16 cellular contexts compared by ENCODE assay signal in the genomic region with DNA sequence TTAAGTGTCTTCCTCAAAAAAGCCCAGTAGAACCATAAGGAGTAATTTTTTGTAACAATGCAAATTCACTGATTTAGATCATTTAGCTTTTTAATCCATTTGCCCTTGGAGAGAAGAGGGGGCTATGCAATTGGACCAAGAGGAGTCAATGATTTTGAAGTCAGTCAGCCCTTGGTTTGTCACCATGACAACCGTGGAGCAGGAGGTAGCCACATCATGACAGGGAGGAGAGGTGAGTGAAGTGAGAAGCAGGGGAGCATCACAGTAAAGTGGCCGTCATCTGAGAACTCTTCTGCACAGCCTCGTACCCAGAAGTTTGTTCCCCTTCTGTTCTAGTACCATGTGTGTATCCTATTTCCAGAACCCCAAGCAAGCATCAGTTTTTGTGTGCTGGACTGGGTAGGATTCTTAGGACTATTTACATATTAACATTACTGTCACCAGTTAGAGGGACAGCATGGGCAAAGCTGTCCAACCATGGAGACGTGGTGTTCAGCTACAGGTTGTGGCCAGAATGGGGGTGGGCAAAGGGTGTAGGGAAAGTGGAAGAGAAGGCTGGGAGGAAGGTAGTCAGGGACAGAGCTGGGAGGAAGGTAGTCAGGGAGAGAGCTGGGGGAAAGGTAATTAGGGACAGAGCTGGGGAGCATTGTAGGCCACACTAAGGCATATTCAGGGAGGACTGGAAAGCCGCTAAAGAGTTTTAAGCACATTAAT. TPM values are rescaled to one million over a fixed set of nuclear protein-coding genes. Genes with fewer than 3 reads are reported as not detected.
DNase-seq lines count a peak whose midpoint lies in the region; ATAC-seq and TF ChIP-seq lines count a peak whose summit lies in the region.
"Had no signal": no experiment of that assay in that cellular context is flagged by ENCODE, and none has a peak within 500 bp of the region (broad histone marks: within the 10 kb centered on the region; RNA-seq: fewer than 3 reads in every experiment).

No MANE protein-coding gene starts in this region.

- no peak overlapping the region for H3K23ac ChIP-seq in IMR-90 (ENCODE audit: low read depth, low read length)

- BruUV-seq in IMR-90 (replicated peaks; lab: Mats Ljungman, UMichigan) = no TSS peak

- H3K4me1 ChIP-seq in CD4-positive, CD25-positive, alpha-beta regulatory T cell (ENCODE audit: control insufficient read depth, insufficient read depth, low read length, poor library complexity, severe bottlenecking) = peaks cover 32% of the 10 kb centered on the region
- H3K4me1 ChIP-seq in IMR-90 (ENCODE audit: control insufficient read depth, insufficient read depth, low read length) (peaks cover 6% of the 10 kb centered on the region), colonic mucosa (no peaks in the 10 kb centered on the region), body of pancreas (peaks cover 21% of the 10 kb centered on the region)

- no peak for TF ChIP-seq RAD21 in IMR-90 (IDR thresholded peaks at IDR 0.05; ENCODE audit: low read length)

- POLR2A ChIA-PET in IMR-90 (lab: Charles Lee; ENCODE audit: unreplicated experiment) = no interaction called here
- POLR2A ChIA-PET in naive thymus-derived CD8-positive, alpha-beta T cell (lab: Charles Lee) = no interaction called here

- CTCF ChIA-PET in IMR-90 (lab: Yijun Ruan, JAX) = no interaction called here

- no peak overlapping the region for H3K14ac ChIP-seq in IMR-90 (replicated peaks; ENCODE audit: low read depth, low read length)

- no peak overlapping the region for H3K27ac ChIP-seq in CD4-positive, CD25-positive, alpha-beta regulatory T cell (ENCODE audit: insufficient read depth, low read length, poor library complexity, severe bottlenecking)
- H3K27ac ChIP-seq in IMR-90 (ENCODE audit: insufficient read depth, low read length) = no peak overlapping the region
- H3K27ac ChIP-seq in colonic mucosa = no peak overlapping the region
- no peak overlapping the region for H3K27ac ChIP-seq in body of pancreas
- H3K27ac ChIP-seq: gastroesophageal sphincter had no signal

- in situ Hi-C loops in IMR-90 (cut with MboI; ENCODE audit: low sequenced_read_pairs) = no loop called here

- no peaks in the 10 kb centered on the region for H3K9me3 ChIP-seq in CD4-positive, CD25-positive, alpha-beta regulatory T cell (ENCODE audit: control insufficient read depth in 2 of 2, low read length in 2 of 2)
- H3K9me3 ChIP-seq in IMR-90 (ENCODE audit: control insufficient read depth, insufficient read depth, low read length) = no peaks in the 10 kb centered on the region
- H3K9me3 ChIP-seq in colonic mucosa = no peaks in the 10 kb centered on the region
- H3K9me3 ChIP-seq in body of pancreas = no peaks in the 10 kb centered on the region
- H3K9me3 ChIP-seq: gastroesophageal sphincter had no signal

- TF ChIP-seq CTCF in IMR-90 (conservative IDR thresholded peaks at IDR 0.05; ENCODE audit: low read depth, low read length) = no peak
- no peak for TF ChIP-seq CTCF in brain (conservative IDR thresholded peaks at IDR 0.05)
- TF ChIP-seq CTCF in colonic mucosa (IDR thresholded peaks at IDR 0.05) = no peak
- TF ChIP-seq CTCF in body of pancreas (IDR thresholded peaks at IDR 0.05) = no peak

- no peak for DNase-seq in CD4-positive, CD25-positive, alpha-beta regulatory T cell
- no peak for DNase-seq in IMR-90
- peak in 2 of 10 donors; percentile 16 to 24 for DNase-seq in naive thymus-derived CD8-positive, alpha-beta T cell
- DNase-seq in colonic mucosa = no peak
- DNase-seq in body of pancreas = no peak
- DNase-seq in NCI-H128 (lab: John Stamatoyannopoulos, UW; ENCODE audit: unreplicated experiment) = no peak
- DNase-seq: DND-41; NCI-H345; PC-3; stimulated activated CD4-positive, alpha-beta T cell treated with anti-CD3 and anti-CD28 coated beads, Interleukin-4, amount 100 ng/mL, for 4 hours; SW 1271 had no signal

- H3K27ac Mint-ChIP-seq in CD4-positive, CD25-positive, alpha-beta regulatory T cell = peak overlapping the region; percentile 22 to 83 (median 78)
- peak overlapping the region in 3 of 5 experiments; percentile 57 to 73 (median 64) for H3K27ac Mint-ChIP-seq in brain
- H3K27ac Mint-ChIP-seq in naive thymus-derived CD8-positive, alpha-beta T cell = peak overlapping the region in 8 of 10 donors; percentile 40 to 86 (median 68)
- H3K27ac Mint-ChIP-seq: B cell; stimulated activated memory B cell treated with anti-CD40 and anti-IgM and Interleukin-4, amounts not matched to agents 10 μg/mL and 1 μg/mL and 100 μg/mL, for 72 hours had no signal

- no peak overlapping the region for H4K8ac ChIP-seq in IMR-90 (ENCODE audit: low read depth in 2 of 2, low read length in 2 of 2)

- H3K4me3 ChIP-seq in CD4-positive, CD25-positive, alpha-beta regulatory T cell (ENCODE audit: low read depth, low read length) = no peak overlapping the region
- H3K4me3 ChIP-seq in IMR-90 (ENCODE audit: insufficient read depth, low read depth, low read length) = no peak overlapping the region
- no peak overlapping the region for H3K4me3 ChIP-seq in colonic mucosa
- no peak overlapping the region for H3K4me3 ChIP-seq in body of pancreas
- H3K4me3 ChIP-seq: gastroesophageal sphincter had no signal

- no peaks in the 10 kb centered on the region for H3K9me3 Mint-ChIP-seq in CD4-positive, CD25-positive, alpha-beta regulatory T cell
- peaks cover 0 to 11% (median 0%) of the 10 kb centered on the region in 5 experiments for H3K9me3 Mint-ChIP-seq in brain
- no peaks in the 10 kb centered on the region for H3K9me3 Mint-ChIP-seq in naive thymus-derived CD8-positive, alpha-beta T cell
- H3K9me3 Mint-ChIP-seq: stimulated activated memory B cell treated with anti-CD40 and anti-IgM and Interleukin-4, amounts not matched to agents 10 μg/mL and 1 μg/mL and 100 μg/mL, for 72 hours had no signal

- no peak overlapping the region for H3K56ac ChIP-seq in IMR-90 (ENCODE audit: extremely low read depth, insufficient read depth, low read length)

- H3K4me2 ChIP-seq in IMR-90 (ENCODE audit: low read depth, low read length) = no peak overlapping the region

- no peak overlapping the region for H2BK5ac ChIP-seq in IMR-90 (ENCODE audit: low read depth, low read length, poor library complexity, severe bottlenecking)

- no peak overlapping the region for H2BK15ac ChIP-seq in IMR-90 (ENCODE audit: low read depth, low read length)

- no peak overlapping the region for H4K91ac ChIP-seq in IMR-90 (ENCODE audit: insufficient read depth, low read depth, low read length)

- H3K27me3 ChIP-seq in CD4-positive, CD25-positive, alpha-beta regulatory T cell (ENCODE audit: control insufficient read depth, insufficient read depth, low read length) = no peaks in the 10 kb centered on the region
- H3K27me3 ChIP-seq in IMR-90 (ENCODE audit: control insufficient read depth, insufficient read depth, low read length) (no peaks in the 10 kb centered on the region), colonic mucosa (no peaks in the 10 kb centered on the region), body of pancreas (no peaks in the 10 kb centered on the region)
- H3K27me3 ChIP-seq: gastroesophageal sphincter had no signal

- H2AFZ ChIP-seq in IMR-90 (replicated peaks; ENCODE audit: low read length, poor library complexity) = no peak overlapping the region

- peaks cover 13% of the 10 kb centered on the region for H3K9me1 ChIP-seq in IMR-90 (ENCODE audit: insufficient read depth, low read length)

- H4K5ac ChIP-seq in IMR-90 (ENCODE audit: low read depth, low read length) = no peak overlapping the region

- H3K4ac ChIP-seq in IMR-90 (ENCODE audit: low read depth, low read length) = no peak overlapping the region

- no peak overlapping the region for H2BK20ac ChIP-seq in IMR-90 (ENCODE audit: low read depth, low read length)

- peaks cover 94% of the 10 kb centered on the region for H4K20me1 ChIP-seq in IMR-90 (ENCODE audit: insufficient read depth, low read length)

- dilution Hi-C loops in IMR-90 (cut with HindIII; ENCODE audit: low sequenced_read_pairs, unreplicated experiment) = no loop called here

- H3K27me3 Mint-ChIP-seq in CD4-positive, CD25-positive, alpha-beta regulatory T cell = no peaks in the 10 kb centered on the region
- no peaks in the 10 kb centered on the region for H3K27me3 Mint-ChIP-seq in brain
- H3K27me3 Mint-ChIP-seq in naive thymus-derived CD8-positive, alpha-beta T cell = no peaks in the 10 kb centered on the region
- H3K27me3 Mint-ChIP-seq: B cell; stimulated activated memory B cell treated with anti-CD40 and anti-IgM and Interleukin-4, amounts not matched to agents 10 μg/mL and 1 μg/mL and 100 μg/mL, for 72 hours had no signal

- peak overlapping the region in 1 of 4 donors; percentile 61 for H3K4me3 Mint-ChIP-seq in CD4-positive, CD25-positive, alpha-beta regulatory T cell
- peak overlapping the region in 2 of 5 experiments; percentile 9 to 75 for H3K4me3 Mint-ChIP-seq in brain
- peak overlapping the region in 5 of 10 donors; percentile 5 to 41 (median 13) for H3K4me3 Mint-ChIP-seq in naive thymus-derived CD8-positive, alpha-beta T cell
- H3K4me3 Mint-ChIP-seq: B cell; stimulated activated memory B cell treated with anti-CD40 and anti-IgM and Interleukin-4, amounts not matched to agents 10 μg/mL and 1 μg/mL and 100 μg/mL, for 72 hours had no signal

- 70% methylated on average over 2 of the region's 5 CpGs; no CpG with 5 or more reads in 1 of the 2 experiments for WGBS in IMR-90 (ENCODE audit: extremely low coverage in 2 of 2, insufficient read length in 1 of 2), 2 experiments
- WGBS in body of pancreas, 2 donors = 86 to 89% methylated on average over 5 of the region's 5 CpGs

- no peak overlapping the region for H2AK9ac ChIP-seq in IMR-90 (replicated peaks; ENCODE audit: low read depth, low read length, poor library complexity)

- no peak overlapping the region for H3K9ac ChIP-seq in IMR-90 (ENCODE audit: low read depth, low read length)
- no peak overlapping the region for H3K9ac ChIP-seq in colonic mucosa (ENCODE audit: low read depth in 2 of 2, low read length in 2 of 2)

- peaks cover 14% of the 10 kb centered on the region for H3K36me3 ChIP-seq in CD4-positive, CD25-positive, alpha-beta regulatory T cell (ENCODE audit: control insufficient read depth, insufficient read depth, low read length)
- H3K36me3 ChIP-seq in IMR-90 (ENCODE audit: control insufficient read depth, insufficient read depth, low read length) (peaks cover 3% of the 10 kb centered on the region), colonic mucosa (no peaks in the 10 kb centered on the region), body of pancreas (replicated peaks in 1 of 2; ENCODE audit: insufficient read depth in 1 of 2, low read depth in 2 of 2) (no peaks in the 10 kb centered on the region)

- peak overlapping the region; percentile 9; the same call in 1 of the 2 replicates for H2AK5ac ChIP-seq in IMR-90 (ENCODE audit: low read depth, low read length)

- no peak for ATAC-seq in CD4-positive, CD25-positive, alpha-beta regulatory T cell (ENCODE audit: low read depth in 2 of 2)
- ATAC-seq in IMR-90 (ENCODE audit: low read depth) (no peak), GM18907 (IDR thresholded peaks at IDR 0.05; ENCODE audit: unreplicated experiment) (no peak), body of pancreas (no peak)
- peak in 1 of 2 donors; percentile 59 for ATAC-seq in naive thymus-derived CD8-positive, alpha-beta T cell
- ATAC-seq: gastroesophageal sphincter; PC-3; stimulated activated memory B cell treated with anti-CD40 and anti-IgM and Interleukin-4, amounts not matched to agents 10 μg/mL and 1 μg/mL and 100 μg/mL, for 72 hours had no signal

- peaks cover 48 to 89% (median 58%) of the 10 kb centered on the region in 4 donors for H3K4me1 Mint-ChIP-seq in CD4-positive, CD25-positive, alpha-beta regulatory T cell
- H3K4me1 Mint-ChIP-seq in brain = peaks cover 86% of the 10 kb centered on the region
- H3K4me1 Mint-ChIP-seq in naive thymus-derived CD8-positive, alpha-beta T cell = peaks cover 33 to 86% (median 68%) of the 10 kb centered on the region in 4 donors

- no peak overlapping the region for H3K18ac ChIP-seq in IMR-90 (ENCODE audit: low read depth, low read length)

- H3K36me3 Mint-ChIP-seq in CD4-positive, CD25-positive, alpha-beta regulatory T cell = peaks cover 20% of the 10 kb centered on the region
- H3K36me3 Mint-ChIP-seq in brain = peaks cover 44% of the 10 kb centered on the region
- peaks cover 0 to 24% (median 0%) of the 10 kb centered on the region in 3 donors for H3K36me3 Mint-ChIP-seq in naive thymus-derived CD8-positive, alpha-beta T cell

- TF ChIP-seq POLR2A in IMR-90 (IDR thresholded peaks at IDR 0.05; ENCODE audit: low read depth, low read length) (no peak), body of pancreas (IDR thresholded peaks at IDR 0.05) (no peak)

- intact Hi-C loops in IMR-90 (cut with micrococcal nuclease) (no loop called here), colonic mucosa (cut with DNase I) (no loop called here), body of pancreas (cut with DNase I) (no loop called here)

- H3K79me1 ChIP-seq in IMR-90 (ENCODE audit: low read depth in 1 of 2, low read length in 2 of 2) = peaks cover 0 to 64% of the 10 kb centered on the region in 2 experiments; a peak in 2 of 4 replicates

- no peak overlapping the region for H2BK120ac ChIP-seq in IMR-90 (ENCODE audit: low read depth, low read length)

RNA-seq across cellular contexts. Expression of a gene that starts 13.1 kb away (rescaled TPM):
- 60.3 TPM for total RNA-seq in CD4-positive, CD25-positive, alpha-beta regulatory T cell
- 10 to 100 TPM; 25.2 to 30.1 (median 29.0) TPM for polyA plus RNA-seq in CD4-positive, CD25-positive, alpha-beta regulatory T cell
- total RNA-seq in IMR-90 (2012; rRNA removed) (60.6 and 88.6 TPM in 2 replicates), colonic mucosa (10 to 100 TPM; 50.9 to 60.7 TPM), body of pancreas (10 to 100 TPM; 35.8 to 35.9 TPM)
- polyA plus RNA-seq in IMR-90 (2012; rRNA removed) (35.8 and 43.0 TPM in 2 replicates), brain (ENCODE audit: insufficient read depth, low read depth, low replicate concordance) (34.7 TPM)
- polyA plus RNA-seq in IMR-90 (2012; cell fraction: cytosol; rRNA removed) = 19.8 and 19.9 TPM in 2 replicates
- polyA plus RNA-seq in IMR-90 (2012; cell fraction: nucleus; rRNA removed; ENCODE audit: low replicate concordance) = 19.7 and 50.4 TPM in 2 replicates
- total RNA-seq in naive thymus-derived CD8-positive, alpha-beta T cell = 10 to 100 TPM; 55.8 to 59.4 TPM
- polyA plus RNA-seq in naive thymus-derived CD8-positive, alpha-beta T cell = 10 to 100 TPM; 17.5 to 29.0 (median 27.3) TPM
